In genomic region chr11:78310500-78310909, GRCh38 we compare ENCODE assay signal across 9 cellular contexts.
DNase-seq lines count a peak whose midpoint lies in the region; ATAC-seq and TF ChIP-seq lines count a peak whose summit lies in the region.
"Had no signal": no experiment of that assay in that cellular context is flagged by ENCODE, and none has a peak within 500 bp of the region (broad histone marks: within the 10 kb centered on the region; RNA-seq: fewer than 3 reads in every experiment).

No MANE protein-coding gene starts in this region.

- no peaks in the 10 kb centered on the region for H3K9me3 ChIP-seq in esophagus muscularis mucosa

- no peak for TF ChIP-seq EP300 in esophagus muscularis mucosa (IDR thresholded peaks at IDR 0.05)

- ATAC-seq in GM19324 (IDR thresholded peaks at IDR 0.05; ENCODE audit: low FRiP score, unreplicated experiment): peak; percentile 86
- peak; percentile 87 for ATAC-seq in HG03108 (IDR thresholded peaks at IDR 0.05; ENCODE audit: unreplicated experiment)
- ATAC-seq: K562 had no signal

- H3K4me3 ChIP-seq in esophagus muscularis mucosa: peak overlapping the region; percentile 10 to 29 (median 22)
- H3K4me3 ChIP-seq: K562 had no signal

- H3K27me3 ChIP-seq in esophagus muscularis mucosa: no peaks in the 10 kb centered on the region

- H3K27ac ChIP-seq in esophagus muscularis mucosa (replicated peaks in 1 of 4) (peak overlapping the region; percentile 35 to 64 (median 55)), caudate nucleus (ENCODE audit: low read depth, low read length) (no peak overlapping the region)

- intact Hi-C loops in esophagus muscularis mucosa (cut with DNase I): loop anchor here (5.0 kb wide), 1 partner anchor 107 kb away; the partner anchor contains the start of gene GAB2

- no peak for TF ChIP-seq CTCF in esophagus muscularis mucosa (IDR thresholded peaks at IDR 0.05)

- no peaks in the 10 kb centered on the region for H3K36me3 ChIP-seq in esophagus muscularis mucosa

- WGBS in esophagus muscularis mucosa: 9% methylated on average over 6 of the region's 6 CpGs

- TF ChIP-seq POLR2A in esophagus muscularis mucosa (IDR thresholded peaks at IDR 0.05; ENCODE audit: low read depth): no peak

- H3K4me1 ChIP-seq in esophagus muscularis mucosa: peaks cover 37 to 59% (median 53%) of the 10 kb centered on the region in 4 donors

- DNase-seq in esophagus muscularis mucosa (ENCODE audit: extremely low spot score) (no peak), stromal cell of bone marrow (ENCODE audit: low read depth) (peak; percentile 32), NCI-H1417 (lab: John Stamatoyannopoulos, UW) (no peak), kidney tubule cell (ENCODE audit: low spot score) (no peak), caudate nucleus (lab: John Stamatoyannopoulos, UW) (no peak), NCI-H2196 (lab: John Stamatoyannopoulos, UW; ENCODE audit: unreplicated experiment) (no peak)
